In genomic region chr11:61870429-61871039, GRCh38 we compare ENCODE assay signal across 9 cellular contexts. TPM values are rescaled to one million over a fixed set of nuclear protein-coding genes. Genes with fewer than 3 reads are reported as not detected.
DNase-seq lines count a peak whose midpoint lies in the region; ATAC-seq and TF ChIP-seq lines count a peak whose summit lies in the region.
"Had no signal": no experiment of that assay in that cellular context is flagged by ENCODE, and none has a peak within 500 bp of the region (broad histone marks: within the 10 kb centered on the region; RNA-seq: fewer than 3 reads in every experiment).

No MANE protein-coding gene starts in this region.

- peaks cover under 1% of the 10 kb centered on the region for H3K79me1 ChIP-seq in neuronal stem cell (ENCODE audit: low read depth, low read length)

- DNase-seq in NB4 (ENCODE audit: low read depth) (peak; percentile 79), coronary artery (ENCODE audit: low spot score) (no peak), neuronal stem cell (ENCODE audit: low spot score) (no peak), mucosa of gallbladder (ENCODE audit: low spot score) (no peak), RKO (ENCODE audit: low spot score) (no peak)
- DNase-seq in activated effector memory CD4-positive, alpha-beta T cell treated with Interleukin-2 at 50 U/mL for 16 hours: no peak

- H2BK5ac ChIP-seq in neuronal stem cell (ENCODE audit: low read length): no peak overlapping the region

- no peak overlapping the region for H2BK12ac ChIP-seq in neuronal stem cell (ENCODE audit: low read length)

- peak overlapping the region in 10 of 11 experiments; percentile 19 to 74 (median 61); a peak in 18 of 22 replicates for H3K27ac ChIP-seq in BLaER1 treated with 17β-estradiol and CSF1 and Interleukin-3, amounts not matched to agents 10 nM and 100 nM
- peak overlapping the region; percentile 61 to 66 for H3K27ac ChIP-seq in coronary artery
- no peak overlapping the region for H3K27ac ChIP-seq in neuronal stem cell (replicated peaks; ENCODE audit: low read length)

- H3K4me2 ChIP-seq in BLaER1 treated with 17β-estradiol and CSF1 and Interleukin-3, amounts not matched to agents 10 nM and 100 nM: peak overlapping the region; percentile 77 to 99 (median 95)
- no peak overlapping the region for H3K4me2 ChIP-seq in neuronal stem cell (ENCODE audit: insufficient read depth, low read length, poor library complexity, severe bottlenecking)

- peaks cover 45 to 59% (median 54%) of the 10 kb centered on the region in 10 experiments for H3K4me1 ChIP-seq in BLaER1 treated with 17β-estradiol and CSF1 and Interleukin-3, amounts not matched to agents 10 nM and 100 nM
- peaks cover 12 to 16% of the 10 kb centered on the region in 2 donors for H3K4me1 ChIP-seq in neuronal stem cell (ENCODE audit: control insufficient read depth in 2 of 2, insufficient read depth in 1 of 2, low read depth in 1 of 2, low read length in 2 of 2)

- H3K23ac ChIP-seq in neuronal stem cell (ENCODE audit: low read depth, low read length, poor library complexity): no peak overlapping the region

- no peak overlapping the region for H4K91ac ChIP-seq in neuronal stem cell (ENCODE audit: low read depth, low read length, poor library complexity)

- WGBS in neuronal stem cell (ENCODE audit: extremely low coverage in 2 of 2, insufficient read length in 2 of 2, insufficient replicate concordance in 1 of 2), 2 donors: no CpG with 5 or more reads among the region's 14 CpGs

- H3K9me3 ChIP-seq in BLaER1 treated with 17β-estradiol and CSF1 and Interleukin-3, amounts not matched to agents 10 nM and 100 nM (replicated peaks in 1 of 11): no peaks in the 10 kb centered on the region
- no peaks in the 10 kb centered on the region for H3K9me3 ChIP-seq in neuronal stem cell (replicated peaks in 1 of 2; ENCODE audit: control insufficient read depth in 2 of 2, insufficient read depth in 1 of 2, low read depth in 1 of 2, low read length in 2 of 2)

- no peak overlapping the region for H3K18ac ChIP-seq in neuronal stem cell (ENCODE audit: low read length)

- TF ChIP-seq CTCF in NB4 (IDR thresholded peaks at IDR 0.05; ENCODE audit: low read depth, low read length) (no peak), coronary artery (IDR thresholded peaks at IDR 0.05) (no peak)

- H2AFZ ChIP-seq in neuronal stem cell (ENCODE audit: low read length): peak overlapping the region; percentile 50

- H4K8ac ChIP-seq in neuronal stem cell (ENCODE audit: low read depth, low read length): no peak overlapping the region

- H3K27me3 ChIP-seq in BLaER1 treated with 17β-estradiol and CSF1 and Interleukin-3, amounts not matched to agents 10 nM and 100 nM: no peaks in the 10 kb centered on the region
- H3K27me3 ChIP-seq in neuronal stem cell (ENCODE audit: control insufficient read depth in 3 of 3, insufficient read depth in 3 of 3, low read depth in 1 of 3, low read length in 3 of 3): peaks cover 0 to 3% (median 0%) of the 10 kb centered on the region in 3 experiments

- H3K36me3 ChIP-seq in BLaER1 treated with 17β-estradiol and CSF1 and Interleukin-3, amounts not matched to agents 10 nM and 100 nM: peaks cover 12 to 43% (median 20%) of the 10 kb centered on the region in 11 experiments
- peaks cover 16 to 20% of the 10 kb centered on the region in 2 donors for H3K36me3 ChIP-seq in neuronal stem cell (replicated peaks in 1 of 2; ENCODE audit: control insufficient read depth in 2 of 2, insufficient read depth in 2 of 2, low read length in 2 of 2)

- H3K9ac ChIP-seq in BLaER1 treated with 17β-estradiol and CSF1 and Interleukin-3, amounts not matched to agents 10 nM and 100 nM: peak overlapping the region; percentile 29 to 73 (median 64); a peak in 20 of 22 replicates
- no peak overlapping the region for H3K9ac ChIP-seq in neuronal stem cell (ENCODE audit: low read depth, low read length, poor library complexity)

- H2BK15ac ChIP-seq in neuronal stem cell (ENCODE audit: low read length): no peak overlapping the region

- peaks cover 0 to 62% (median 45%) of the 10 kb centered on the region in 11 experiments; a peak in 17 of 22 replicates for H4K20me1 ChIP-seq in BLaER1 treated with 17β-estradiol and CSF1 and Interleukin-3, amounts not matched to agents 10 nM and 100 nM

- no peak overlapping the region for H3K14ac ChIP-seq in neuronal stem cell (ENCODE audit: low read length)

- no peak for TF ChIP-seq POLR2A in NB4 (IDR thresholded peaks at IDR 0.05; ENCODE audit: extremely low read depth, insufficient read length)

- no peak overlapping the region for H3K4ac ChIP-seq in neuronal stem cell (ENCODE audit: low read length)

- peak overlapping the region; percentile 60 for H2AK5ac ChIP-seq in neuronal stem cell (ENCODE audit: low read depth, low read length)

- H2BK120ac ChIP-seq in neuronal stem cell (ENCODE audit: low read depth, low read length): no peak overlapping the region

- peak overlapping the region in 7 of 10 experiments; percentile 23 to 54 (median 46); a peak in 11 of 20 replicates for H3K4me3 ChIP-seq in BLaER1 treated with 17β-estradiol and CSF1 and Interleukin-3, amounts not matched to agents 10 nM and 100 nM
- no peak overlapping the region for H3K4me3 ChIP-seq in NB4 (ENCODE audit: low read depth, low read length)
- no peak overlapping the region for H3K4me3 ChIP-seq in coronary artery
- H3K4me3 ChIP-seq in neuronal stem cell (ENCODE audit: low read length in 2 of 2): no peak overlapping the region

- no peak for ATAC-seq in HG02588 (IDR thresholded peaks at IDR 0.05; ENCODE audit: unreplicated experiment)

RNA-seq across cellular contexts. Expression of gene FADS3, which starts 20.8 kb away (rescaled TPM):
- polyA plus RNA-seq in neuronal stem cell (2013, experiment 1 of 2): 25.1 TPM
- 25.6 TPM for polyA plus RNA-seq in neuronal stem cell (2013, experiment 2 of 2)
- 22.6 TPM for total RNA-seq in mucosa of gallbladder

RNA-seq across cellular contexts. Expression of gene FADS2, which starts 42.4 kb away (rescaled TPM):
- polyA plus RNA-seq in neuronal stem cell (2013, experiment 1 of 2): 515 TPM
- polyA plus RNA-seq in neuronal stem cell (2013, experiment 2 of 2): 508 TPM
- 34.5 TPM for total RNA-seq in mucosa of gallbladder

RNA-seq across cellular contexts. Expression of gene RAB3IL1, which starts 46.8 kb away (rescaled TPM):
- polyA plus RNA-seq in neuronal stem cell (2013, experiment 1 of 2): 2.4 TPM
- 3.5 TPM for polyA plus RNA-seq in neuronal stem cell (2013, experiment 2 of 2)
- 12.1 TPM for total RNA-seq in mucosa of gallbladder
- polyA plus RNA-seq: IgD-negative memory B cell had no signal

RNA-seq across cellular contexts. Expression of gene FADS1, which starts 53.7 kb away (rescaled TPM):
- 171 TPM for polyA plus RNA-seq in neuronal stem cell (2013, experiment 1 of 2)
- polyA plus RNA-seq in neuronal stem cell (2013, experiment 2 of 2): 174 TPM
- 23.4 TPM for total RNA-seq in mucosa of gallbladder

Comparison
In these comparisons a context has a peak if more than half of its experiments do, and no peak if none do; other contexts are left out.
1. H3K4me3 ChIP-seq: peak in BLaER1 treated with 17β-estradiol and CSF1 and Interleukin-3, amounts not matched to agents 10 nM and 100 nM (7 of 10); none in NB4 (single experiment), coronary artery (single experiment) and neuronal stem cell (0 of 2).